Comparison of ENCODE assay signal across 15 cellular contexts in genomic region chr3:160286231-160286630, GRCh38.
DNase-seq lines count a peak whose midpoint lies in the region; ATAC-seq lines count a peak whose summit lies in the region.
"Had no signal": no experiment of that assay in that cellular context is flagged by ENCODE, and none has a peak within 500 bp of the region (broad histone marks: within the 10 kb centered on the region; RNA-seq: fewer than 3 reads in every experiment).

No MANE protein-coding gene starts in this region.

- no peak for DNase-seq in NCI-H2171 (lab: John Stamatoyannopoulos, UW)
- no peak for DNase-seq in Ammon's horn (ENCODE audit: low spot score)
- DNase-seq: ACHN; C1 segment of cervical spinal cord; CD4-positive, alpha-beta T cell; DMS153; DMS79 treated with DMSO at 0.1 percent for 48 hours; EL; GOT3 had no signal

- peak; percentile 58 for ATAC-seq in GM18873 (IDR thresholded peaks at IDR 0.05; ENCODE audit: low FRiP score, unreplicated experiment)
- ATAC-seq in GM21423 (IDR thresholded peaks at IDR 0.05; ENCODE audit: unreplicated experiment): peak; percentile 55
- peak; percentile 54 for ATAC-seq in HG03354 (IDR thresholded peaks at IDR 0.05; ENCODE audit: poor library complexity, severe bottlenecking, unreplicated experiment)
- ATAC-seq in GM21367 (IDR thresholded peaks at IDR 0.05; ENCODE audit: unreplicated experiment): no peak
- no peak for ATAC-seq in GM19397 (IDR thresholded peaks at IDR 0.05; ENCODE audit: unreplicated experiment)
- ATAC-seq: HepG2 had no signal

Comparison
In these comparisons a context has a peak if more than half of its experiments do, and no peak if none do; other contexts are left out.
1. ATAC-seq: peak in GM18873 (single experiment), GM21423 (single experiment) and HG03354 (single experiment); none in GM21367 (single experiment) and GM19397 (single experiment).